In the genomic region with DNA sequence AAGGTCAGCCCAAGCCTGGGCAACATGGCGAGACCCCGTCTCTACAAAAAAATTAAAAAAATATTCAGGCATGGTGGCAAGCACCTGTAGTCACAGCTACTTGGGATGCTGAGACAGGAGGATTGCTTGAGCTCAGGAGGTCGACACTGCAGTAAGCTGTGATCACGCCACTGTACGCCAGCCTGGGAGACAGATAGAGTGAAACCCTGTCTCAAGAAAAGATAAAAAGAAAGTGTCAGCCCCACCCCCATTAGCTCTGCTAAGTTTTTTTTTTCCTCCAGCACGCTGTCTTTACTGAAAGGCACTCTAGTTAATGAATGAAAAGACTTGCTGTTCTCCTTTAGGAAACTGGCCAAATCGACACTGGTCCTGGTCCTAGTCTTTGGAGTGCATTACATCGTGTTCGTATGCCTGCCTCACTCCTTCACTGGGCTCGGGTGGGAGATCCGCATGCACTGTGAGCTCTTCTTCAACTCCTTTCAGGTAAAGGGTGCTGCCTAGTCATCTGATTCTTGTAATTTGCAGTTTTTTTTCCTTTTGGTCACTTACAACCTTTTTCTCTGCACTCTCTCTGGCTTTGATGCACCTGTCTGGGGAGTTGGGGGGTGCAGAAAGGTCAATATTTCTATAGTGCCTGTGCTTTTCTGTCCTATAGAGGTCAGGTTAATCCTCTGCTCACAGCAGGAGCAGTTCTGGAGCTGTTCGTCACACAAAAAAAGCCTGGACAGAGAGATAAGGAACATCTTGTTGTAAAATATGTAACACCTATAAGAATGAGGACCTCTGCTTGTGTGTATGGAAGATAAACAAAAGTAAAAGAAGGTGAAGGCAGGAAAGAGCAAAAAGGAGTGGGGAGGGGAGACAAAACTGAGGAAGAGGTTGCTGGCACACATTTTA, we compare ENCODE assay signal across 1 cellular context.
A peak's percentile ranks its signal among the peaks of the same experiment; 100 is the strongest.
TF ChIP-seq lines count a peak whose summit lies in the region.

No MANE protein-coding gene starts in this region.

TF ChIP-seq in K562, 482 proteins besides CTCF, POLR2A, EP300 and RAD21 (continued from another document and continues in another):
- TF ChIP-seq, protein P1, sequence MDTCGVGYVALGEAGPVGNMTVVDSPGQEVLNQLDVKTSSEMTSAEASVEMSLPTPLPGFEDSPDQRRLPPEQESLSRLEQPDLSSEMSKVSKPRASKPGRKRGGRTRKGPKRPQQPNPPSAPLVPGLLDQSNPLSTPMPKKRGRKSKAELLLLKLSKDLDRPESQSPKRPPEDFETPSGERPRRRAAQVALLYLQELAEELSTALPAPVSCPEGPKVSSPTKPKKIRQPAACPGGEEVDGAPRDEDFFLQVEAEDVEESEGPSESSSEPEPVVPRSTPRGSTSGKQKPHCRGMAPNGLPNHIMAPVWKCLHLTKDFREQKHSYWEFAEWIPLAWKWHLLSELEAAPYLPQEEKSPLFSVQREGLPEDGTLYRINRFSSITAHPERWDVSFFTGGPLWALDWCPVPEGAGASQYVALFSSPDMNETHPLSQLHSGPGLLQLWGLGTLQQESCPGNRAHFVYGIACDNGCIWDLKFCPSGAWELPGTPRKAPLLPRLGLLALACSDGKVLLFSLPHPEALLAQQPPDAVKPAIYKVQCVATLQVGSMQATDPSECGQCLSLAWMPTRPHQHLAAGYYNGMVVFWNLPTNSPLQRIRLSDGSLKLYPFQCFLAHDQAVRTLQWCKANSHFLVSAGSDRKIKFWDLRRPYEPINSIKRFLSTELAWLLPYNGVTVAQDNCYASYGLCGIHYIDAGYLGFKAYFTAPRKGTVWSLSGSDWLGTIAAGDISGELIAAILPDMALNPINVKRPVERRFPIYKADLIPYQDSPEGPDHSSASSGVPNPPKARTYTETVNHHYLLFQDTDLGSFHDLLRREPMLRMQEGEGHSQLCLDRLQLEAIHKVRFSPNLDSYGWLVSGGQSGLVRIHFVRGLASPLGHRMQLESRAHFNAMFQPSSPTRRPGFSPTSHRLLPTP (IDR thresholded peaks at IDR 0.05; ENCODE audit: borderline replicate concordance, extremely low read depth, insufficient read length) = no peak
- TF ChIP-seq PHB2 (IDR thresholded peaks at IDR 0.05; ENCODE audit: low read depth) (peak; percentile 84), ZNF644 (tag; IDR thresholded peaks at IDR 0.05; ENCODE audit: low read depth) (peak; percentile 64; the same call in 1 of the 2 replicates), ZNF121 (CRISPR knock-in tag; conservative IDR thresholded peaks at IDR 0.05) (no peak), RNF2 (IDR thresholded peaks at IDR 0.05) (peak; percentile 25; the same call in 1 of the 2 replicates), ATF1 (CRISPR knock-in tag; IDR thresholded peaks at IDR 0.05) (no peak), ATF1 (tag; IDR thresholded peaks at IDR 0.05) (peak; percentile 64), SRSF9 (IDR thresholded peaks at IDR 0.05; ENCODE audit: borderline replicate concordance, low read depth, low read length) (no peak), PML (IDR thresholded peaks at IDR 0.05; ENCODE audit: low read length) (peak; percentile 92), CCNT2 (IDR thresholded peaks at IDR 0.05; ENCODE audit: borderline replicate concordance, extremely low read depth, insufficient read length, low read depth, low read length) (peak; percentile 66), MEIS2 (IDR thresholded peaks at IDR 0.05; ENCODE audit: partially characterized antibody) (peak; percentile 3), KLF16 (IDR thresholded peaks at IDR 0.05) (peak; percentile 80), NR2C1 (IDR thresholded peaks at IDR 0.05) (0 out of 2 replicates have a peak, but pooled peaks have one; percentile 19), NR2C1 (tag; IDR thresholded peaks at IDR 0.05) (peak; percentile 24), ZEB2 (IDR thresholded peaks at IDR 0.05) (peak; percentile 90), FOXM1 (IDR thresholded peaks at IDR 0.05; ENCODE audit: low read depth) (peak; percentile 78), FOXM1 (CRISPR knock-in tag; IDR thresholded peaks at IDR 0.05; ENCODE audit: low read depth) (no peak), MYNN (IDR thresholded peaks at IDR 0.05) (0 out of 2 replicates have a peak, but pooled peaks have one; percentile 29), MYNN (CRISPR knock-in tag; IDR thresholded peaks at IDR 0.05) (no peak), TARDBP (IDR thresholded peaks at IDR 0.05) (0 out of 2 replicates have a peak, but pooled peaks have one; percentile 31), HDAC2 (IDR thresholded peaks at IDR 0.05) (no peak), CBFA2T2 (conservative IDR thresholded peaks at IDR 0.05) (peak; percentile 95), CTBP1 (IDR thresholded peaks at IDR 0.05; ENCODE audit: borderline replicate concordance) (peak; percentile 38; the same call in 1 of the 2 replicates), TEAD4 (IDR thresholded peaks at IDR 0.05; ENCODE audit: low read length) (peak; percentile 96), TEAD4 (CRISPR knock-in tag; IDR thresholded peaks at IDR 0.05; ENCODE audit: borderline replicate concordance) (no peak), HMGN3 (IDR thresholded peaks at IDR 0.05; ENCODE audit: borderline replicate concordance, extremely low read depth, insufficient read length, low read depth, low read length) (no peak), SOX6 (IDR thresholded peaks at IDR 0.05) (peak; percentile 92), SNIP1 (IDR thresholded peaks at IDR 0.05; ENCODE audit: low read depth) (no peak), ID3 (CRISPR knock-in tag; IDR thresholded peaks at IDR 0.05) (no peak), ID3 (tag; IDR thresholded peaks at IDR 0.05) (no peak), TBL1XR1 (IDR thresholded peaks at IDR 0.05; ENCODE audit: low read length in 2 of 2) (peak in 1 of 2 experiments; percentile 71; a peak in 1 of 4 replicates), POLR2AphosphoS5 (IDR thresholded peaks at IDR 0.05; ENCODE audit: control insufficient read depth, insufficient read depth, low read depth, low read length) (peak; percentile 87), LCOR (CRISPR knock-in tag; IDR thresholded peaks at IDR 0.05) (0 out of 2 replicates have a peak, but pooled peaks have one; percentile 27), ZNF165 (CRISPR knock-in tag; IDR thresholded peaks at IDR 0.05; ENCODE audit: borderline replicate concordance) (no peak), NCOA2 (IDR thresholded peaks at IDR 0.05; ENCODE audit: partially characterized antibody in 2 of 2) (peak in 1 of 2 experiments; percentile 19), HDAC3 (IDR thresholded peaks at IDR 0.05; ENCODE audit: borderline replicate concordance, partially characterized antibody) (peak; percentile 43), CHCHD3 (CRISPR knock-in tag; IDR thresholded peaks at IDR 0.05) (no peak), NFIC (IDR thresholded peaks at IDR 0.05) (peak; percentile 79), PHB (CRISPR knock-in tag; IDR thresholded peaks at IDR 0.05) (no peak), STAG1 (CRISPR knock-in tag; IDR thresholded peaks at IDR 0.05; ENCODE audit: borderline replicate concordance) (no peak), KDM1A (IDR thresholded peaks at IDR 0.05) (peak; percentile 55 to 70; a peak in 2 of 4 replicates), ZKSCAN8 (CRISPR knock-in tag; IDR thresholded peaks at IDR 0.05) (no peak), TCF7 (IDR thresholded peaks at IDR 0.05; ENCODE audit: borderline replicate concordance) (no peak), TOE1 (IDR thresholded peaks at IDR 0.05; ENCODE audit: borderline replicate concordance) (no peak), TOE1 (CRISPR knock-in tag; IDR thresholded peaks at IDR 0.05; ENCODE audit: borderline replicate concordance, low read depth) (no peak), SMARCE1 (IDR thresholded peaks at IDR 0.05) (peak; percentile 74), JUND (IDR thresholded peaks at IDR 0.05; ENCODE audit: borderline replicate concordance, low read depth, low read length) (peak; percentile 43; the same call in 1 of the 2 replicates), JUND (tag; IDR thresholded peaks at IDR 0.05; ENCODE audit: borderline replicate concordance, low read depth, low read length) (no peak), CBFA2T3 (IDR thresholded peaks at IDR 0.05) (peak; percentile 97), ARNT (IDR thresholded peaks at IDR 0.05) (0 out of 4 replicates have a peak, but pooled peaks of 1 of the 2 experiments have one; percentile 41), MTA2 (IDR thresholded peaks at IDR 0.05; ENCODE audit: low read depth) (peak; percentile 85), ARID1B (IDR thresholded peaks at IDR 0.05) (peak; percentile 95), NCOR1 (IDR thresholded peaks at IDR 0.05) (peak; percentile 90), ADNP (tag; IDR thresholded peaks at IDR 0.05) (peak; percentile 50; the same call in 1 of the 2 replicates)
- TF ChIP-seq, protein P2, sequence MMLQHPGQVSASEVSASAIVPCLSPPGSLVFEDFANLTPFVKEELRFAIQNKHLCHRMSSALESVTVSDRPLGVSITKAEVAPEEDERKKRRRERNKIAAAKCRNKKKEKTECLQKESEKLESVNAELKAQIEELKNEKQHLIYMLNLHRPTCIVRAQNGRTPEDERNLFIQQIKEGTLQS (IDR thresholded peaks at IDR 0.05) = no peak
- TF ChIP-seq, protein P2 (CRISPR knock-in tag; conservative IDR thresholded peaks at IDR 0.05) = no peak
- TF ChIP-seq, protein P3, sequence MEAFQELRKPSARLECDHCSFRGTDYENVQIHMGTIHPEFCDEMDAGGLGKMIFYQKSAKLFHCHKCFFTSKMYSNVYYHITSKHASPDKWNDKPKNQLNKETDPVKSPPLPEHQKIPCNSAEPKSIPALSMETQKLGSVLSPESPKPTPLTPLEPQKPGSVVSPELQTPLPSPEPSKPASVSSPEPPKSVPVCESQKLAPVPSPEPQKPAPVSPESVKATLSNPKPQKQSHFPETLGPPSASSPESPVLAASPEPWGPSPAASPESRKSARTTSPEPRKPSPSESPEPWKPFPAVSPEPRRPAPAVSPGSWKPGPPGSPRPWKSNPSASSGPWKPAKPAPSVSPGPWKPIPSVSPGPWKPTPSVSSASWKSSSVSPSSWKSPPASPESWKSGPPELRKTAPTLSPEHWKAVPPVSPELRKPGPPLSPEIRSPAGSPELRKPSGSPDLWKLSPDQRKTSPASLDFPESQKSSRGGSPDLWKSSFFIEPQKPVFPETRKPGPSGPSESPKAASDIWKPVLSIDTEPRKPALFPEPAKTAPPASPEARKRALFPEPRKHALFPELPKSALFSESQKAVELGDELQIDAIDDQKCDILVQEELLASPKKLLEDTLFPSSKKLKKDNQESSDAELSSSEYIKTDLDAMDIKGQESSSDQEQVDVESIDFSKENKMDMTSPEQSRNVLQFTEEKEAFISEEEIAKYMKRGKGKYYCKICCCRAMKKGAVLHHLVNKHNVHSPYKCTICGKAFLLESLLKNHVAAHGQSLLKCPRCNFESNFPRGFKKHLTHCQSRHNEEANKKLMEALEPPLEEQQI (IDR thresholded peaks at IDR 0.05) = no peak; the same call in 1 of the 2 replicates
- TF ChIP-seq, protein P4, sequence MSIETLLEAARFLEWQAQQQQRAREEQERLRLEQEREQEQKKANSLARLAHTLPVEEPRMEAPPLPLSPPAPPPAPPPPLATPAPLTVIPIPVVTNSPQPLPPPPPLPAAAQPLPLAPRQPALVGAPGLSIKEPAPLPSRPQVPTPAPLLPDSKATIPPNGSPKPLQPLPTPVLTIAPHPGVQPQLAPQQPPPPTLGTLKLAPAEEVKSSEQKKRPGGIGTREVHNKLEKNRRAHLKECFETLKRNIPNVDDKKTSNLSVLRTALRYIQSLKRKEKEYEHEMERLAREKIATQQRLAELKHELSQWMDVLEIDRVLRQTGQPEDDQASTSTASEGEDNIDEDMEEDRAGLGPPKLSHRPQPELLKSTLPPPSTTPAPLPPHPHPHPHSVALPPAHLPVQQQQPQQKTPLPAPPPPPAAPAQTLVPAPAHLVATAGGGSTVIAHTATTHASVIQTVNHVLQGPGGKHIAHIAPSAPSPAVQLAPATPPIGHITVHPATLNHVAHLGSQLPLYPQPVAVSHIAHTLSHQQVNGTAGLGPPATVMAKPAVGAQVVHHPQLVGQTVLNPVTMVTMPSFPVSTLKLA (conservative IDR thresholded peaks at IDR 0.05) = 0 out of 4 replicates have a peak, but pooled peaks of 1 of the 2 experiments have one; percentile 38
- TF ChIP-seq, protein P5, sequence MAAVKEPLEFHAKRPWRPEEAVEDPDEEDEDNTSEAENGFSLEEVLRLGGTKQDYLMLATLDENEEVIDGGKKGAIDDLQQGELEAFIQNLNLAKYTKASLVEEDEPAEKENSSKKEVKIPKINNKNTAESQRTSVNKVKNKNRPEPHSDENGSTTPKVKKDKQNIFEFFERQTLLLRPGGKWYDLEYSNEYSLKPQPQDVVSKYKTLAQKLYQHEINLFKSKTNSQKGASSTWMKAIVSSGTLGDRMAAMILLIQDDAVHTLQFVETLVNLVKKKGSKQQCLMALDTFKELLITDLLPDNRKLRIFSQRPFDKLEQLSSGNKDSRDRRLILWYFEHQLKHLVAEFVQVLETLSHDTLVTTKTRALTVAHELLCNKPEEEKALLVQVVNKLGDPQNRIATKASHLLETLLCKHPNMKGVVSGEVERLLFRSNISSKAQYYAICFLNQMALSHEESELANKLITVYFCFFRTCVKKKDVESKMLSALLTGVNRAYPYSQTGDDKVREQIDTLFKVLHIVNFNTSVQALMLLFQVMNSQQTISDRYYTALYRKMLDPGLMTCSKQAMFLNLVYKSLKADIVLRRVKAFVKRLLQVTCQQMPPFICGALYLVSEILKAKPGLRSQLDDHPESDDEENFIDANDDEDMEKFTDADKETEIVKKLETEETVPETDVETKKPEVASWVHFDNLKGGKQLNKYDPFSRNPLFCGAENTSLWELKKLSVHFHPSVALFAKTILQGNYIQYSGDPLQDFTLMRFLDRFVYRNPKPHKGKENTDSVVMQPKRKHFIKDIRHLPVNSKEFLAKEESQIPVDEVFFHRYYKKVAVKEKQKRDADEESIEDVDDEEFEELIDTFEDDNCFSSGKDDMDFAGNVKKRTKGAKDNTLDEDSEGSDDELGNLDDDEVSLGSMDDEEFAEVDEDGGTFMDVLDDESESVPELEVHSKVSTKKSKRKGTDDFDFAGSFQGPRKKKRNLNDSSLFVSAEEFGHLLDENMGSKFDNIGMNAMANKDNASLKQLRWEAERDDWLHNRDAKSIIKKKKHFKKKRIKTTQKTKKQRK (IDR thresholded peaks at IDR 0.05; ENCODE audit: borderline replicate concordance, low read depth, low read length) = no peak
- TF ChIP-seq, protein P6, sequence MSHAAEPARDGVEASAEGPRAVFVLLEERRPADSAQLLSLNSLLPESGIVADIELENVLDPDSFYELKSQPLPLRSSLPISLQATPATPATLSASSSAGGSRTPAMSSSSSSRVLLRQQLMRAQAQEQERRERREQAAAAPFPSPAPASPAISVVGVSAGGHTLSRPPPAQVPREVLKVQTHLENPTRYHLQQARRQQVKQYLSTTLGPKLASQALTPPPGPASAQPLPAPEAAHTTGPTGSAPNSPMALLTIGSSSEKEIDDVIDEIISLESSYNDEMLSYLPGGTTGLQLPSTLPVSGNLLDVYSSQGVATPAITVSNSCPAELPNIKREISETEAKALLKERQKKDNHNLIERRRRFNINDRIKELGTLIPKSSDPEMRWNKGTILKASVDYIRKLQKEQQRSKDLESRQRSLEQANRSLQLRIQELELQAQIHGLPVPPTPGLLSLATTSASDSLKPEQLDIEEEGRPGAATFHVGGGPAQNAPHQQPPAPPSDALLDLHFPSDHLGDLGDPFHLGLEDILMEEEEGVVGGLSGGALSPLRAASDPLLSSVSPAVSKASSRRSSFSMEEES (CRISPR knock-in tag; IDR thresholded peaks at IDR 0.05) = no peak
